In the genomic region with DNA sequence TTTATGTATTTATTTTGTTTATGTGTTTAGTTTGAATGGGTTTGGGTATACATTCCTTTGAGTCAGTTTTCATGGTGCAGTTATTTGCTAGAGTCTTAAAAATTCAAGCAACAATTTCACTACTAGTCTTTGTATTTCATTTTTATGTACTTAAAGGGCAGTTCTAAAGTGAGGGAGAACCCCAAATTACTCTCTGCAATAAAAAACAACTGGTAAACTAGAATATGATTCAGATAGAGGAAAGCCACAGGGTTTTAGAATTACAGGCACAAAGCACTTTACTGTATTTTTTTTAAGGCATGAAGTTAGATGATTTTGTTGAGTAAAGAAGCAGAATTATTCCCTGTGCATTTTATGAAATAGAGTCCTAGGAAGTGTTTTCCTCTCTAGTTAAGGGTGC, we compare ENCODE assay signal across 33 cellular contexts.
"Had no signal": no experiment of that assay in that cellular context is flagged by ENCODE, and none has a peak within 500 bp of the region (broad histone marks: within the 10 kb centered on the region; RNA-seq: fewer than 3 reads in every experiment).

No MANE protein-coding gene starts in this region.

- H3K27ac ChIP-seq: ascending aorta, cardiac muscle cell, colonic mucosa, PC-9, RWPE1, VCaP had no signal

- H3K27me3 ChIP-seq: ascending aorta, cardiac muscle cell, colonic mucosa had no signal

- DNase-seq: activated B cell treated with CpG ODN at 0.5 μM for 24 hours; activated CD4-positive, alpha-beta T cell treated with anti-CD3 and anti-CD28 coated beads for 48 hours; activated CD4-positive, alpha-beta T cell treated with anti-CD3 and anti-CD28 coated beads, Interleukin-2, amount 50 U/mL, for 4 hours; activated CD4-positive, CD25-positive, alpha-beta regulatory T cell treated with anti-CD3 and anti-CD28 coated beads, Interleukin-2, amount 50 U/mL, for 72 hours; activated CD8-positive, alpha-beta T cell treated with anti-CD3 and anti-CD28 coated beads for 36 hours; activated effector memory CD4-positive, alpha-beta T cell treated with Interleukin-2 at 50 U/mL for 16 hours; activated naive CD4-positive, alpha-beta T cell treated with anti-CD3 and anti-CD28 coated beads, Interleukin-2, amount 10 ng/mL, durations not matched to agents 7 days and 5 days; activated naive CD8-positive, alpha-beta T cell treated with anti-CD3 and anti-CD28 coated beads, Interleukin-2, amount 10 ng/mL, durations not matched to agents 7 days and 5 days; amygdala; colonic mucosa; Karpas-422; KBM-7; NCI-H1048; NCI-H1105 treated with DMSO at 0.1 percent for 48 hours; NCI-H1436; NCI-H1694 treated with DMSO at 0.1 percent for 48 hours; NCI-H2029; NCI-H345; NCI-H524 treated with DMSO at 0.1 percent for 48 hours; NK-92 treated with Interleukin-12 subunit alpha and Interleukin-12 subunit beta, amount 100 ng/mL, for 24 hours; PC-9; SIG-M5; SW 1271; T-helper 1 cell; T-helper 2 cell; T-helper 9 cell had no signal

- H3K9me3 ChIP-seq: ascending aorta, colonic mucosa had no signal

- H3K4me2 ChIP-seq: PC-9 had no signal

- H3K4me3 ChIP-seq: ascending aorta, cardiac muscle cell, colonic mucosa, PC-9 had no signal

- H3K4me1 ChIP-seq: colonic mucosa had no signal

- H3K9me3 Mint-ChIP-seq: activated B cell treated with CpG ODN at 0.5 μM for 24 hours; activated CD8-positive, alpha-beta T cell treated with anti-CD3 and anti-CD28 coated beads for 36 hours; activated naive CD4-positive, alpha-beta T cell treated with anti-CD3 and anti-CD28 coated beads, Interleukin-2, amount 10 ng/mL, durations not matched to agents 7 days and 5 days; activated naive CD8-positive, alpha-beta T cell treated with anti-CD3 and anti-CD28 coated beads, Interleukin-2, amount 10 ng/mL, durations not matched to agents 7 days and 5 days; activated T-helper 1 cell treated with anti-CD3 and anti-CD28 coated beads, Interleukin-12 subunit alpha, Interleukin-12 subunit beta, Interleukin-2, Interleukin-4 antibody, amounts not matched to agents 30 ng/mL and 10 ng/mL and 1 ng/mL, durations not matched to agents 14 hours and 24 hours and 36 hours; central memory CD8-positive, alpha-beta T cell had no signal

- H3K36me3 Mint-ChIP-seq: activated naive CD8-positive, alpha-beta T cell treated with anti-CD3 and anti-CD28 coated beads, Interleukin-2, amount 10 ng/mL, durations not matched to agents 7 days and 5 days had no signal

- H3K4me3 Mint-ChIP-seq: activated B cell treated with CpG ODN at 0.5 μM for 24 hours; activated CD8-positive, alpha-beta T cell treated with anti-CD3 and anti-CD28 coated beads for 36 hours; activated naive CD4-positive, alpha-beta T cell treated with anti-CD3 and anti-CD28 coated beads, Interleukin-2, amount 10 ng/mL, durations not matched to agents 7 days and 5 days; activated naive CD8-positive, alpha-beta T cell treated with anti-CD3 and anti-CD28 coated beads, Interleukin-2, amount 10 ng/mL, durations not matched to agents 7 days and 5 days; activated T-helper 1 cell treated with anti-CD3 and anti-CD28 coated beads, Interleukin-12 subunit alpha, Interleukin-12 subunit beta, Interleukin-2, Interleukin-4 antibody, amounts not matched to agents 30 ng/mL and 10 ng/mL and 1 ng/mL, durations not matched to agents 14 hours and 24 hours and 36 hours; central memory CD8-positive, alpha-beta T cell had no signal

- H3K27me3 Mint-ChIP-seq: activated B cell treated with CpG ODN at 0.5 μM for 24 hours; activated CD8-positive, alpha-beta T cell treated with anti-CD3 and anti-CD28 coated beads for 36 hours; activated naive CD4-positive, alpha-beta T cell treated with anti-CD3 and anti-CD28 coated beads, Interleukin-2, amount 10 ng/mL, durations not matched to agents 7 days and 5 days; activated naive CD8-positive, alpha-beta T cell treated with anti-CD3 and anti-CD28 coated beads, Interleukin-2, amount 10 ng/mL, durations not matched to agents 7 days and 5 days; central memory CD8-positive, alpha-beta T cell had no signal

- H2AFZ ChIP-seq: PC-9 had no signal

- H3K27ac Mint-ChIP-seq: activated B cell treated with CpG ODN at 0.5 μM for 24 hours; activated CD8-positive, alpha-beta T cell treated with anti-CD3 and anti-CD28 coated beads for 36 hours; activated naive CD4-positive, alpha-beta T cell treated with anti-CD3 and anti-CD28 coated beads, Interleukin-2, amount 10 ng/mL, durations not matched to agents 7 days and 5 days; activated naive CD8-positive, alpha-beta T cell treated with anti-CD3 and anti-CD28 coated beads, Interleukin-2, amount 10 ng/mL, durations not matched to agents 7 days and 5 days; activated T-helper 1 cell treated with anti-CD3 and anti-CD28 coated beads, Interleukin-12 subunit alpha, Interleukin-12 subunit beta, Interleukin-2, Interleukin-4 antibody, amounts not matched to agents 30 ng/mL and 10 ng/mL and 1 ng/mL, durations not matched to agents 14 hours and 24 hours and 36 hours had no signal

- H3K36me3 ChIP-seq: ascending aorta, cardiac muscle cell, colonic mucosa had no signal

- ATAC-seq: activated CD8-positive, alpha-beta T cell treated with anti-CD3 and anti-CD28 coated beads for 36 hours; Right ventricle myocardium inferior had no signal
